In genomic region chr1:154936416-154937050, GRCh38 we compare ENCODE assay signal across 8 cellular contexts. TPM values are rescaled to one million over a fixed set of nuclear protein-coding genes. Genes with fewer than 3 reads are reported as not detected.
DNase-seq lines count a peak whose midpoint lies in the region; ATAC-seq and TF ChIP-seq lines count a peak whose summit lies in the region.

Gene PMVK, minus strand, starts transcription at chr1:154936719. Its CDS starts 34 bp downstream, at chr1:154936685.

- H3K27me3 ChIP-seq in heart left ventricle (no peaks in the 10 kb centered on the region), upper lobe of left lung (no peaks in the 10 kb centered on the region)

- TF ChIP-seq CTCF in GM12874 (IDR thresholded peaks at IDR 0.05; ENCODE audit: insufficient read depth, low read depth, low read length) (peak; percentile 40), heart left ventricle (IDR thresholded peaks at IDR 0.05) (peak in 10 of 12 donors; percentile 17 to 55 (median 37)), upper lobe of left lung (IDR thresholded peaks at IDR 0.05) (peak in 5 of 6 experiments; percentile 32 to 70 (median 63))

- peak in 2 of 4 donors; percentile 1 to 63 for TF ChIP-seq EP300 in upper lobe of left lung (IDR thresholded peaks at IDR 0.05)

- H3K9me3 ChIP-seq in heart left ventricle (no peaks in the 10 kb centered on the region), upper lobe of left lung (no peaks in the 10 kb centered on the region)

- intact Hi-C loops in heart left ventricle (cut with DNase I): loop anchor here in 4 of 10 donors (2.0 to 10.0 kb wide), 6 partner anchors 36 to 379 kb away; partner anchors contain the start of genes UBE2Q1 (in 3 of the 4), CHRNB2 (in 1 of the 4), CKS1B (in 1 of the 4) and SHC1 (in 1 of the 4)
- intact Hi-C loops in posterior cingulate gyrus (cut with DNase I): loop anchor here (2.0 kb wide), 1 partner anchor 378 kb away; the partner anchor contains the start of gene UBE2Q1

- H3K36me3 ChIP-seq in heart left ventricle (peaks cover 0 to 10% (median 0%) of the 10 kb centered on the region in 9 donors), upper lobe of left lung (peaks cover 0 to 3% (median 1%) of the 10 kb centered on the region in 4 donors)

- peak; percentile 67 for ATAC-seq in HG02763 (IDR thresholded peaks at IDR 0.05; ENCODE audit: unreplicated experiment)
- peak; percentile 93 to 96 (median 94) for ATAC-seq in heart left ventricle
- peak; percentile 97 for ATAC-seq in upper lobe of left lung (ENCODE audit: low FRiP score in 2 of 2)

- 0 to 1% (median 0%) methylated on average over 50 of the region's 50 CpGs for WGBS in adipose tissue, 3 donors
- 0 to 1% (median 0%) methylated on average over 35 to 50 of the region's 50 CpGs for WGBS in heart left ventricle, 4 donors
- 1% methylated on average over 16 to 50 of the region's 50 CpGs for WGBS in upper lobe of left lung, 2 donors

- H3K4me3 ChIP-seq in heart left ventricle: peak within 1 kb of the TSS; percentile 39 to 80 (median 66)
- H3K4me3 ChIP-seq in upper lobe of left lung: peak within 1 kb of the TSS; percentile 46 to 69 (median 60)

- TF ChIP-seq POLR2A in heart left ventricle (IDR thresholded peaks at IDR 0.05): peak in 1 of 2 donors; percentile 46
- TF ChIP-seq POLR2A in upper lobe of left lung (IDR thresholded peaks at IDR 0.05): peak in 3 of 4 donors; percentile 66 to 79 (median 71)

- H3K4me1 ChIP-seq in heart left ventricle (peaks cover 0 to 42% (median 18%) of the 10 kb centered on the region in 12 donors), upper lobe of left lung (peaks cover 13 to 24% (median 22%) of the 10 kb centered on the region in 4 donors)

- peak; percentile 96 for DNase-seq in NCI-H1417 treated with DMSO at 0.1 percent for 48 hours (lab: John Stamatoyannopoulos, UW)
- peak; percentile 96 for DNase-seq in SW480 (ENCODE audit: low spot score)
- peak; percentile 96 to 97 (median 97) for DNase-seq in heart left ventricle
- peak; percentile 93 to 99 (median 97) for DNase-seq in posterior cingulate gyrus
- peak; percentile 97 for DNase-seq in upper lobe of left lung

- H3K27ac ChIP-seq in adipose tissue (ENCODE audit: low read depth, low read length) (peak within 1 kb of the TSS; percentile 84), heart left ventricle (peak within 1 kb of the TSS; percentile 90 to 100 (median 98)), upper lobe of left lung (peak within 1 kb of the TSS; percentile 91 to 99 (median 96))

RNA-seq across cellular contexts. Expression of gene PMVK, which starts in this region (rescaled TPM):
- polyA plus RNA-seq in adipose tissue: 10 to 100 TPM; 30.1 to 49.0 (median 37.7) TPM
- total RNA-seq in heart left ventricle: 10 to 100 TPM; 12.8 to 50.8 (median 37.5) TPM
- 10 to 100 TPM; 47.1 to 52.1 TPM for polyA plus RNA-seq in heart left ventricle
- total RNA-seq in upper lobe of left lung: 10 to 100 TPM in 5 of 6 donors, 1 to 10 TPM in 1; 9.4 to 51.6 (median 29.8) TPM

Comparison
In these comparisons a context has a peak if more than half of its experiments do, and no peak if none do; other contexts are left out.
1. Peak in every context shown above with its lines: DNase-seq, ATAC-seq, H3K4me3 ChIP-seq and H3K27ac ChIP-seq.